Comparison of ENCODE assay signal across 29 cellular contexts in genomic region chr4:11715753-11716521, GRCh38.
"Had no signal": no experiment of that assay in that cellular context is flagged by ENCODE, and none has a peak within 500 bp of the region (broad histone marks: within the 10 kb centered on the region; RNA-seq: fewer than 3 reads in every experiment).

No MANE protein-coding gene starts in this region.

- H3K9me3 Mint-ChIP-seq: naive thymus-derived CD8-positive, alpha-beta T cell had no signal

- H3K4me3 ChIP-seq: lower lobe of right lung, pancreas, prostate gland, skin epidermis, stomach, testis, thyroid gland, transverse colon, upper lobe of left lung, vagina had no signal

- ATAC-seq: left lobe of liver; left ventricle myocardium superior; lower lobe of right lung; naive thymus-derived CD8-positive, alpha-beta T cell; pancreas; right cardiac atrium; sciatic nerve; stimulated activated naive B cell treated with anti-CD40 and anti-IgM and Interleukin-4, amounts not matched to agents 10 μg/mL and 1 μg/mL and 100 μg/mL, for 72 hours; stimulated activated naive CD8-positive, alpha-beta T cell treated with anti-CD3 and anti-CD28 coated beads, Interleukin-15, Interleukin-2, amounts not matched to agents 100 U/mL and 50 U/mL, for 24 hours had no signal

- H3K4me3 Mint-ChIP-seq: immature natural killer cell; naive thymus-derived CD8-positive, alpha-beta T cell; nephron; neural crest cell; stimulated activated naive B cell treated with anti-CD40 and anti-IgM and Interleukin-4, amounts not matched to agents 10 μg/mL and 1 μg/mL and 100 μg/mL, for 72 hours had no signal

- H3K27ac Mint-ChIP-seq: immature natural killer cell; naive thymus-derived CD8-positive, alpha-beta T cell; nephron; stimulated activated naive B cell treated with anti-CD40 and anti-IgM and Interleukin-4, amounts not matched to agents 10 μg/mL and 1 μg/mL and 100 μg/mL, for 72 hours had no signal

- H3K4me1 Mint-ChIP-seq: immature natural killer cell; naive thymus-derived CD8-positive, alpha-beta T cell; nephron; neural crest cell; stimulated activated naive B cell treated with anti-CD40 and anti-IgM and Interleukin-4, amounts not matched to agents 10 μg/mL and 1 μg/mL and 100 μg/mL, for 72 hours had no signal

- DNase-seq: hypothalamus; immature natural killer cell; left ventricle myocardium superior; lower lobe of right lung; midbrain; naive thymus-derived CD8-positive, alpha-beta T cell; nucleus accumbens; pancreas; posterior cingulate gyrus; retina; right cardiac atrium; stimulated activated CD4-positive, alpha-beta T cell treated with anti-CD3 and anti-CD28 coated beads, Interleukin-12 subunit alpha, Interleukin-12 subunit beta, amount 100 ng/mL, for 4 hours; stimulated activated CD4-positive, alpha-beta T cell treated with anti-CD3 and anti-CD28 coated beads, Interleukin-15, amount 100 ng/mL, for 24 hours; stimulated activated CD4-positive, alpha-beta T cell treated with anti-CD3 and anti-CD28 coated beads, Interleukin-2, amount 100 ng/mL, for 24 hours; stimulated activated CD4-positive, alpha-beta T cell treated with anti-CD3 and anti-CD28 coated beads, Interleukin-4, amount 100 ng/mL, for 1 hour; stimulated activated naive B cell treated with anti-CD40 and anti-IgM and Interleukin-4, amounts not matched to agents 10 μg/mL and 1 μg/mL and 100 μg/mL, for 72 hours; stimulated activated naive CD8-positive, alpha-beta T cell treated with anti-CD3 and anti-CD28 coated beads, Interleukin-15, Interleukin-2, amounts not matched to agents 100 U/mL and 50 U/mL, for 24 hours; stomach; testis; thyroid gland; transverse colon; upper lobe of left lung had no signal

- H3K36me3 Mint-ChIP-seq: immature natural killer cell; naive thymus-derived CD8-positive, alpha-beta T cell had no signal
